In genomic region chr2:72263043-72263780, GRCh38 we compare ENCODE assay signal across 20 cellular contexts.
DNase-seq lines count a peak whose midpoint lies in the region; ATAC-seq and TF ChIP-seq lines count a peak whose summit lies in the region.
"Had no signal": no experiment of that assay in that cellular context is flagged by ENCODE, and none has a peak within 500 bp of the region (broad histone marks: within the 10 kb centered on the region; RNA-seq: fewer than 3 reads in every experiment).

No MANE protein-coding gene starts in this region.

- intact Hi-C loops in A673 (cut with micrococcal nuclease; ENCODE audit: unreplicated experiment), result no loop called here

- no peak overlapping the region for H2AFZ ChIP-seq in SK-N-SH (ENCODE audit: low read depth)

- BruUV-seq in A673 (replicated peaks; lab: Mats Ljungman, UMichigan), result no TSS peak

- H3K4me1 ChIP-seq in SK-N-SH (ENCODE audit: control insufficient read depth in 1 of 2, insufficient read depth in 2 of 2, low read depth in 1 of 2, low read length in 1 of 2) (peaks cover 0 to 3% of the 10 kb centered on the region in 2 experiments; a peak in 2 of 4 replicates), A673 (ENCODE audit: insufficient read depth, low read length, poor library complexity, severe bottlenecking) (peaks cover 9% of the 10 kb centered on the region)
- H3K4me1 ChIP-seq: Caco-2 had no signal

- H3K27me3 ChIP-seq in SK-N-SH (ENCODE audit: insufficient read depth) (no peaks in the 10 kb centered on the region), A673 (replicated peaks; ENCODE audit: insufficient read depth, low read depth, low read length, poor library complexity) (no peaks in the 10 kb centered on the region)
- H3K27me3 ChIP-seq: esophagus squamous epithelium had no signal

- H3K27ac ChIP-seq in SK-N-SH (ENCODE audit: low read depth in 2 of 2, low read length in 1 of 2), result no peak overlapping the region; a peak in 1 of 4 replicates
- no peak overlapping the region for H3K27ac ChIP-seq in A673 (ENCODE audit: low read depth, low read length, poor library complexity, severe bottlenecking)
- H3K27ac ChIP-seq: 22Rv1, esophagus squamous epithelium had no signal

- H3K9me3 ChIP-seq in SK-N-SH (no peaks in the 10 kb centered on the region), A673 (ENCODE audit: low read depth, low read length, poor library complexity, severe bottlenecking) (no peaks in the 10 kb centered on the region)
- H3K9me3 ChIP-seq: Caco-2, esophagus squamous epithelium had no signal

- H3K27me3 Mint-ChIP-seq in mesothelial cell of epicardium (ENCODE audit: low read depth), result no peaks in the 10 kb centered on the region
- H3K27me3 Mint-ChIP-seq: activated CD4-positive, alpha-beta T cell treated with anti-CD3 and anti-CD28 coated beads, Interleukin-2, amount 10 ng/mL, durations not matched to agents 24 days and 14 days; activated CD8-positive, alpha-beta memory T cell treated with anti-CD3 and anti-CD28 coated beads, Interleukin-2, amount 10 ng/mL, durations not matched to agents 7 days and 5 days; activated naive CD8-positive, alpha-beta T cell treated with anti-CD3 and anti-CD28 coated beads for 36 hours; activated T-helper 17 cell treated with anti-CD3 and anti-CD28 coated beads, Interleukin-2, amount 50 U/mL, for 72 hours had no signal

- H3K4me3 ChIP-seq in SK-N-SH (ENCODE audit: low read depth in 2 of 2, low read length in 1 of 2) (no peak overlapping the region), A673 (ENCODE audit: low read depth, low read length, poor library complexity, severe bottlenecking) (no peak overlapping the region)
- H3K4me3 ChIP-seq: esophagus squamous epithelium had no signal

- no peaks in the 10 kb centered on the region for H3K9me3 Mint-ChIP-seq in mesothelial cell of epicardium
- H3K9me3 Mint-ChIP-seq: activated CD4-positive, alpha-beta T cell treated with anti-CD3 and anti-CD28 coated beads, Interleukin-2, amount 10 ng/mL, durations not matched to agents 24 days and 14 days; activated T-helper 17 cell treated with anti-CD3 and anti-CD28 coated beads, Interleukin-2, amount 50 U/mL, for 72 hours had no signal

- peak overlapping the region; percentile 46 for H3K4me3 Mint-ChIP-seq in mesothelial cell of epicardium
- H3K4me3 Mint-ChIP-seq: activated CD4-positive, alpha-beta T cell treated with anti-CD3 and anti-CD28 coated beads, Interleukin-2, amount 10 ng/mL, durations not matched to agents 24 days and 14 days; activated CD8-positive, alpha-beta memory T cell treated with anti-CD3 and anti-CD28 coated beads, Interleukin-2, amount 10 ng/mL, durations not matched to agents 7 days and 5 days; activated naive CD8-positive, alpha-beta T cell treated with anti-CD3 and anti-CD28 coated beads for 36 hours; activated T-helper 17 cell treated with anti-CD3 and anti-CD28 coated beads, Interleukin-2, amount 50 U/mL, for 72 hours had no signal

- H3K36me3 ChIP-seq in SK-N-SH (replicated peaks in 1 of 2; ENCODE audit: control insufficient read depth in 1 of 2, insufficient read depth in 2 of 2, low read length in 1 of 2) (no peaks in the 10 kb centered on the region), A673 (ENCODE audit: insufficient read depth, low read length, poor library complexity, severe bottlenecking) (no peaks in the 10 kb centered on the region)
- H3K36me3 ChIP-seq: esophagus squamous epithelium had no signal

- TF ChIP-seq CTCF in SK-N-SH (IDR thresholded peaks at IDR 0.05) (no peak), mesothelial cell of epicardium (IDR thresholded peaks at IDR 0.05; ENCODE audit: unreplicated experiment) (no peak), A673 (conservative IDR thresholded peaks at IDR 0.05; ENCODE audit: low read depth, low read length) (no peak)

- TF ChIP-seq RAD21 in SK-N-SH (IDR thresholded peaks at IDR 0.05; ENCODE audit: low read length), result no peak

- CTCF ChIA-PET in SK-N-SH (lab: Yijun Ruan, JAX) (no interaction called here), A673 (lab: Charles Lee) (no interaction called here)

- H3K9ac ChIP-seq in SK-N-SH, result no peak overlapping the region

- no peaks in the 10 kb centered on the region for H3K79me2 ChIP-seq in SK-N-SH (ENCODE audit: insufficient read depth)

- no peak for TF ChIP-seq EP300 in SK-N-SH (IDR thresholded peaks at IDR 0.05; ENCODE audit: borderline replicate concordance in 1 of 2, low read depth in 1 of 2, low read length in 1 of 2)

- peak overlapping the region; percentile 95 for H3K27ac Mint-ChIP-seq in mesothelial cell of epicardium
- H3K27ac Mint-ChIP-seq: activated CD4-positive, alpha-beta T cell treated with anti-CD3 and anti-CD28 coated beads, Interleukin-2, amount 10 ng/mL, durations not matched to agents 24 days and 14 days; activated CD8-positive, alpha-beta memory T cell treated with anti-CD3 and anti-CD28 coated beads, Interleukin-2, amount 10 ng/mL, durations not matched to agents 7 days and 5 days; activated naive CD8-positive, alpha-beta T cell treated with anti-CD3 and anti-CD28 coated beads for 36 hours; activated T-helper 17 cell treated with anti-CD3 and anti-CD28 coated beads, Interleukin-2, amount 50 U/mL, for 72 hours had no signal

- H3F3A ChIP-seq in SK-N-SH (replicated peaks; ENCODE audit: insufficient read depth), result no peaks in the 10 kb centered on the region

- peaks cover 13% of the 10 kb centered on the region for H3K36me3 Mint-ChIP-seq in mesothelial cell of epicardium
- H3K36me3 Mint-ChIP-seq: activated CD8-positive, alpha-beta memory T cell treated with anti-CD3 and anti-CD28 coated beads, Interleukin-2, amount 10 ng/mL, durations not matched to agents 7 days and 5 days; activated naive CD8-positive, alpha-beta T cell treated with anti-CD3 and anti-CD28 coated beads for 36 hours had no signal

- WGBS in SK-N-SH (ENCODE audit: low lambda C conversion rate), result 79% methylated on average over 4 of the region's 4 CpGs

- H3K4me1 Mint-ChIP-seq in mesothelial cell of epicardium, result peaks cover 59% of the 10 kb centered on the region
- H3K4me1 Mint-ChIP-seq: activated CD4-positive, alpha-beta T cell treated with anti-CD3 and anti-CD28 coated beads, Interleukin-2, amount 10 ng/mL, durations not matched to agents 24 days and 14 days; activated CD8-positive, alpha-beta memory T cell treated with anti-CD3 and anti-CD28 coated beads, Interleukin-2, amount 10 ng/mL, durations not matched to agents 7 days and 5 days; activated naive CD8-positive, alpha-beta T cell treated with anti-CD3 and anti-CD28 coated beads for 36 hours; activated T-helper 17 cell treated with anti-CD3 and anti-CD28 coated beads, Interleukin-2, amount 50 U/mL, for 72 hours had no signal

- DNase-seq in NCI-H1092 treated with DMSO at 0.1 percent for 48 hours (lab: John Stamatoyannopoulos, UW), result peak; percentile 21
- no peak for DNase-seq in NCI-H1092 (lab: John Stamatoyannopoulos, UW)
- DNase-seq in EL, result peak; percentile 9
- DNase-seq in SK-N-SH, result no peak
- DNase-seq in mesothelial cell of epicardium (ENCODE audit: low spot score in 2 of 2, unreplicated experiment in 2 of 2), result no peak
- no peak for DNase-seq in A673 (ENCODE audit: low spot score)
- DNase-seq in epidermal melanocyte (ENCODE audit: insufficient read length, low spot score), result no peak
- DNase-seq: activated CD4-positive, alpha-beta T cell treated with anti-CD3 and anti-CD28 coated beads, Interleukin-2, amount 10 ng/mL, durations not matched to agents 24 days and 14 days; activated CD8-positive, alpha-beta memory T cell treated with anti-CD3 and anti-CD28 coated beads, Interleukin-2, amount 10 ng/mL, durations not matched to agents 7 days and 5 days; activated naive CD8-positive, alpha-beta T cell treated with anti-CD3 and anti-CD28 coated beads for 36 hours; Caco-2; effector memory CD4-positive, alpha-beta T cell; esophagus squamous epithelium; NCI-H1436; NCI-H510A; stimulated activated CD4-positive, alpha-beta T cell treated with anti-CD3 and anti-CD28 coated beads, Interleukin-12 subunit alpha, Interleukin-12 subunit beta, amount 100 ng/mL, for 4 hours; T-helper 1 cell had no signal

- no peaks in the 10 kb centered on the region for H3K9me2 ChIP-seq in SK-N-SH

- POLR2A ChIA-PET in SK-N-SH (lab: Yijun Ruan, JAX) (no interaction called here), A673 (lab: Charles Lee; ENCODE audit: low non-redundant PET) (no interaction called here)

- peak overlapping the region; percentile 5; the same call in 1 of the 2 replicates for H3K4me2 ChIP-seq in SK-N-SH

- H4K20me1 ChIP-seq in SK-N-SH (ENCODE audit: insufficient read depth), result no peaks in the 10 kb centered on the region

- no peak for ATAC-seq in HG03432 (IDR thresholded peaks at IDR 0.05; ENCODE audit: unreplicated experiment)
- ATAC-seq: activated CD8-positive, alpha-beta memory T cell treated with anti-CD3 and anti-CD28 coated beads, Interleukin-2, amount 10 ng/mL, durations not matched to agents 7 days and 5 days; activated T-helper 17 cell treated with anti-CD3 and anti-CD28 coated beads, Interleukin-2, amount 50 U/mL, for 72 hours had no signal

TF ChIP-seq in SK-N-SH, 30 proteins besides CTCF, POLR2A, EP300 and RAD21:
- TF ChIP-seq NFIC (IDR thresholded peaks at IDR 0.05; ENCODE audit: borderline replicate concordance) (0 out of 2 replicates have a peak, but pooled peaks have one; percentile 17), CHD2 (IDR thresholded peaks at IDR 0.05; ENCODE audit: low read length, partially characterized antibody) (no peak)

Comparison
In these comparisons a context has a peak if more than half of its experiments do, and no peak if none do; other contexts are left out.
1. DNase-seq: peak in NCI-H1092 treated with DMSO at 0.1 percent for 48 hours (single experiment) and EL (single experiment); none in NCI-H1092 (single experiment), SK-N-SH (single experiment), mesothelial cell of epicardium (0 of 2), A673 (single experiment) and epidermal melanocyte (single experiment).